ENCODE assay signal across 10 cellular contexts in genomic region chr18:46891742-46892214, GRCh38. TPM values are rescaled to one million over a fixed set of nuclear protein-coding genes. Genes with fewer than 3 reads are reported as not detected.
DNase-seq lines count a peak whose midpoint lies in the region; ATAC-seq and TF ChIP-seq lines count a peak whose summit lies in the region.
"Had no signal": no experiment of that assay in that cellular context is flagged by ENCODE, and none has a peak within 500 bp of the region (broad histone marks: within the 10 kb centered on the region; RNA-seq: fewer than 3 reads in every experiment).

No MANE protein-coding gene starts in this region.

- no peaks in the 10 kb centered on the region for H3K27me3 ChIP-seq in BLaER1 treated with 17β-estradiol and CSF1 and Interleukin-3, amounts not matched to agents 10 nM and 100 nM
- no peaks in the 10 kb centered on the region for H3K27me3 ChIP-seq in stomach
- H3K27me3 ChIP-seq: MG63 had no signal

- H3K36me3 ChIP-seq in BLaER1 treated with 17β-estradiol and CSF1 and Interleukin-3, amounts not matched to agents 10 nM and 100 nM = peaks cover 54 to 79% (median 70%) of the 10 kb centered on the region in 11 experiments
- H3K36me3 ChIP-seq in stomach = peaks cover 0 to 29% (median 27%) of the 10 kb centered on the region in 4 donors

- H4K20me1 ChIP-seq in BLaER1 treated with 17β-estradiol and CSF1 and Interleukin-3, amounts not matched to agents 10 nM and 100 nM = peaks cover 0 to 45% (median 17%) of the 10 kb centered on the region in 11 experiments; a peak in 13 of 22 replicates

- no peak for TF ChIP-seq CTCF in stomach (IDR thresholded peaks at IDR 0.05)

- peak overlapping the region in 6 of 11 experiments; percentile 19 to 53 (median 34); a peak in 8 of 22 replicates for H3K4me2 ChIP-seq in BLaER1 treated with 17β-estradiol and CSF1 and Interleukin-3, amounts not matched to agents 10 nM and 100 nM

- H3K9me3 ChIP-seq in BLaER1 treated with 17β-estradiol and CSF1 and Interleukin-3, amounts not matched to agents 10 nM and 100 nM (replicated peaks in 1 of 11) = peaks cover 39 to 67% (median 65%) of the 10 kb centered on the region in 11 experiments
- peaks cover 0 to 21% (median 13%) of the 10 kb centered on the region in 4 donors for H3K9me3 ChIP-seq in stomach

- DNase-seq in glomerular visceral epithelial cell (ENCODE audit: extremely low spot score) = no peak
- no peak for DNase-seq in NCI-H2029 treated with DMSO at 0.1 percent for 48 hours (lab: John Stamatoyannopoulos, UW)
- no peak for DNase-seq in stomach
- DNase-seq in NCI-H524 treated with DMSO at 0.1 percent for 48 hours (lab: John Stamatoyannopoulos, UW) = no peak
- DNase-seq: aorta, MG63 had no signal

- ATAC-seq in GM18909 (IDR thresholded peaks at IDR 0.05; ENCODE audit: poor library complexity, unreplicated experiment) = peak; percentile 87
- ATAC-seq in HG02588 (IDR thresholded peaks at IDR 0.05; ENCODE audit: unreplicated experiment) = peak; percentile 91
- peak; percentile 86 for ATAC-seq in HG03442 (IDR thresholded peaks at IDR 0.05; ENCODE audit: unreplicated experiment)

- no peak overlapping the region for H3K9ac ChIP-seq in BLaER1 treated with 17β-estradiol and CSF1 and Interleukin-3, amounts not matched to agents 10 nM and 100 nM

- TF ChIP-seq POLR2A in stomach (IDR thresholded peaks at IDR 0.05) = no peak

- intact Hi-C loops in stomach (cut with DNase I; ENCODE audit: low total_unique reads) = no loop called here

- H3K4me3 ChIP-seq in BLaER1 treated with 17β-estradiol and CSF1 and Interleukin-3, amounts not matched to agents 10 nM and 100 nM = no peak overlapping the region
- H3K4me3 ChIP-seq in stomach = no peak overlapping the region
- H3K4me3 ChIP-seq: MG63 had no signal

- WGBS in stomach, 5 donors = 79 to 87% (median 80%) methylated on average over 3 of the region's 3 CpGs

- peaks cover 4 to 34% (median 25%) of the 10 kb centered on the region in 10 experiments; a peak in 18 of 20 replicates for H3K4me1 ChIP-seq in BLaER1 treated with 17β-estradiol and CSF1 and Interleukin-3, amounts not matched to agents 10 nM and 100 nM
- peaks cover 0 to 27% (median 6%) of the 10 kb centered on the region in 4 donors for H3K4me1 ChIP-seq in stomach

- TF ChIP-seq EP300 in stomach (IDR thresholded peaks at IDR 0.05) = no peak

- no peak overlapping the region for H3K27ac ChIP-seq in BLaER1 treated with 17β-estradiol and CSF1 and Interleukin-3, amounts not matched to agents 10 nM and 100 nM
- no peak overlapping the region for H3K27ac ChIP-seq in stomach

RNA-seq across cellular contexts. Expression of gene PIAS2, which starts 25.5 kb away (rescaled TPM):
- total RNA-seq in stomach = 10 to 100 TPM; 18.2 to 83.4 (median 58.5) TPM
- polyA plus RNA-seq in stomach = 1 to 10 TPM; 3.4 to 5.2 (median 4.6) TPM

RNA-seq across cellular contexts. Expression of gene KATNAL2, which starts 25.6 kb away (rescaled TPM):
- total RNA-seq in stomach = 10 to 100 TPM in 2 of 5 donors, 1 to 10 TPM in 1, under 1 TPM in 1, not detected in 1; 0.43 to 39.1 (median 7.9) TPM
- polyA plus RNA-seq in stomach = 1 to 10 TPM; 1.6 to 2.7 (median 2.5) TPM
